18 cellular contexts compared by ENCODE assay signal in the genomic region with DNA sequence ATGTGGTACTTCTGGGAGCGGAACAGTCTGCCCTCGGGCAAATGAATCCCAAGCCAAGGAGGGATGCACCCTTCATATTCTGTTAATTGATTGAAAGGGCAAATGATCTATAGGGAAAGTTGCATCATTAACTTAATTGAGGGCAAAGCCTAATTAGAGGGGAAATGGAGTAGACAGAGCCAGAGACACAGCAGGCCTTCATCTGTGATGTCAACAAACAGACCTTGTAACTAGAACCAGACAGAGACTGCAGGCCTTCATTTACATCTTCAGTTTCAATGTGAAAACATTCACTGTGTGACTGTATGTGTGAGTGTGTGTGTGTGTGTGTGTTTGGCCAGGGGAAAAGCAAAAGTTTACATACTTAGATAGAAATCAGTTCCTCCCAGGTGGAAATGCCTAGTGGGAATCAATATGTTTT.
A peak's percentile ranks its signal among the peaks of the same experiment; 100 is the strongest.
DNase-seq lines count a peak whose midpoint lies in the region; FAIRE-seq and TF ChIP-seq lines count a peak whose summit lies in the region.
"Had no signal": no experiment of that assay in that cellular context is flagged by ENCODE, and none has a peak within 500 bp of the region (broad histone marks: within the 10 kb centered on the region; RNA-seq: fewer than 3 reads in every experiment).

No MANE protein-coding gene starts in this region.

- no peak overlapping the region for H2BK120ac ChIP-seq in H1 (replicated peaks; ENCODE audit: low read depth, low read length)

- no peak overlapping the region for H2BK15ac ChIP-seq in H1 (ENCODE audit: low read length)

- intact Hi-C loops in ascending aorta (cut with DNase I): no loop called here

- TF ChIP-seq POLR2A in H1 (IDR thresholded peaks at IDR 0.05; ENCODE audit: control extremely low read depth in 1 of 2, low read depth in 2 of 2, low read length in 2 of 2): no peak

- H3K4me1 ChIP-seq in H1 (replicated peaks in 1 of 4; ENCODE audit: control insufficient read depth in 3 of 4, insufficient read depth in 4 of 4, low read length in 3 of 4): peaks cover 0 to 6% (median 5%) of the 10 kb centered on the region in 4 experiments; a peak in 4 of 7 replicates
- H3K4me1 ChIP-seq in mesodermal cell (ENCODE audit: control insufficient read depth, insufficient read depth, low read length, poor library complexity, severe bottlenecking): peaks cover 15% of the 10 kb centered on the region
- H3K4me1 ChIP-seq in ascending aorta: no peaks in the 10 kb centered on the region
- H3K4me1 ChIP-seq in CD8-positive, alpha-beta memory T cell (ENCODE audit: insufficient read depth, low read length): no peaks in the 10 kb centered on the region
- H3K4me1 ChIP-seq: psoas muscle had no signal

- H2AK5ac ChIP-seq in H1 (ENCODE audit: low read depth, low read length): no peak overlapping the region

- H3K9me3 ChIP-seq in H1 (ENCODE audit: insufficient read depth in 2 of 2, low read depth in 1 of 2, low read length in 1 of 2) (no peaks in the 10 kb centered on the region), mesodermal cell (ENCODE audit: control insufficient read depth, low read length) (no peaks in the 10 kb centered on the region), ascending aorta (no peaks in the 10 kb centered on the region)
- H3K9me3 ChIP-seq in CD8-positive, alpha-beta memory T cell (ENCODE audit: low read length): no peaks in the 10 kb centered on the region
- H3K9me3 ChIP-seq: psoas muscle, thoracic aorta had no signal

- H3K36me3 Mint-ChIP-seq in CD8-positive, alpha-beta memory T cell: no peaks in the 10 kb centered on the region
- no peaks in the 10 kb centered on the region for H3K36me3 Mint-ChIP-seq in immature natural killer cell

- FAIRE-seq in H1 (lab: Jason Lieb, UNC): peak; percentile 45
- FAIRE-seq: GM12891, GM19239 had no signal

- H3K27ac ChIP-seq in H1 (ENCODE audit: low read depth, low read length): no peak overlapping the region
- H3K27ac ChIP-seq in mesodermal cell (ENCODE audit: low read depth, low read length, severe bottlenecking): peak overlapping the region; percentile 66
- no peak overlapping the region for H3K27ac ChIP-seq in ascending aorta
- no peak overlapping the region for H3K27ac ChIP-seq in CD8-positive, alpha-beta memory T cell (ENCODE audit: low read depth, low read length)
- H3K27ac ChIP-seq: psoas muscle, thoracic aorta had no signal

- H3K27me3 ChIP-seq in H1 (replicated peaks in 1 of 4; ENCODE audit: control insufficient read depth in 3 of 4, extremely low read depth in 1 of 4, insufficient read depth in 3 of 4, low read length in 3 of 4) (no peaks in the 10 kb centered on the region), ascending aorta (no peaks in the 10 kb centered on the region)
- no peaks in the 10 kb centered on the region for H3K27me3 ChIP-seq in CD8-positive, alpha-beta memory T cell (ENCODE audit: insufficient read depth, low read length, poor library complexity, severe bottlenecking)

- no peak overlapping the region for H2BK5ac ChIP-seq in H1 (ENCODE audit: low read depth, low read length)

- H2BK12ac ChIP-seq in H1 (ENCODE audit: low read depth, low read length): no peak overlapping the region

- H3K4me2 ChIP-seq in H1 (ENCODE audit: insufficient read depth in 1 of 2, low read depth in 2 of 2, low read length in 2 of 2): no peak overlapping the region

- CTCF ChIA-PET in H1 (lab: Charles Lee; ENCODE audit: partially characterized antibody): interaction anchor here (0.6 kb wide), 1 partner anchor 143 kb away, joined by 4 read pairs; no protein-coding TSS in a partner anchor
- CTCF ChIA-PET in CD8-positive, alpha-beta memory T cell (lab: Charles Lee): no interaction called here

- H3K9ac ChIP-seq in H1 (replicated peaks in 1 of 4; ENCODE audit: extremely low read depth in 1 of 4, low read depth in 3 of 4, low read length in 3 of 4): no peak overlapping the region

- no peaks in the 10 kb centered on the region for H3K4me1 Mint-ChIP-seq in CD8-positive, alpha-beta memory T cell
- H3K4me1 Mint-ChIP-seq in immature natural killer cell: no peaks in the 10 kb centered on the region

- peaks cover 0 to 1% of the 10 kb centered on the region in 2 donors for H3K27me3 Mint-ChIP-seq in CD8-positive, alpha-beta memory T cell
- peaks cover 0 to 2% (median 2%) of the 10 kb centered on the region in 3 donors for H3K27me3 Mint-ChIP-seq in immature natural killer cell (ENCODE audit: low read depth in 3 of 3)

- H3K23ac ChIP-seq in H1 (ENCODE audit: insufficient read length): no peak overlapping the region

- no peaks in the 10 kb centered on the region for H3K79me2 ChIP-seq in H1 (ENCODE audit: control insufficient read depth in 1 of 2, insufficient read depth in 2 of 2, low read length in 2 of 2)

- H3K23me2 ChIP-seq in H1 (ENCODE audit: low read depth, low read length): no peaks in the 10 kb centered on the region

- H3K18ac ChIP-seq in H1 (ENCODE audit: extremely low read depth, low read length): no peak overlapping the region; the same call in 1 of the 2 replicates

- H3K79me1 ChIP-seq in H1 (ENCODE audit: low read depth, low read length): no peaks in the 10 kb centered on the region

- POLR2A ChIA-PET in H1 (lab: Charles Lee; ENCODE audit: partially characterized antibody): no interaction called here
- POLR2A ChIA-PET in CD8-positive, alpha-beta memory T cell (lab: Charles Lee): no interaction called here

- H3K27ac Mint-ChIP-seq in CD8-positive, alpha-beta memory T cell: no peak overlapping the region
- H3K27ac Mint-ChIP-seq in immature natural killer cell: no peak overlapping the region
- H3K27ac Mint-ChIP-seq: activated T-cell treated with anti-CD3 and anti-CD28 coated beads, Interleukin-2, amount 50 U/mL, for 72 hours had no signal

- WGBS in H1 (ENCODE audit: extremely low coverage in 1 of 2, insufficient coverage in 1 of 2, insufficient read length in 1 of 2, insufficient replicate concordance in 2 of 2, low coverage in 1 of 2, low lambda C conversion rate in 2 of 2, missing lambda C conversion rate in 1 of 2), 2 experiments: 89% methylated on average over 2 of the region's 2 CpGs; no CpG with 5 or more reads in 1 of the 2 experiments
- 70 to 72% methylated on average over 2 of the region's 2 CpGs for WGBS in mesodermal cell (ENCODE audit: insufficient coverage in 2 of 2), 2 experiments

- 0 out of 3 replicates have a peak, but pooled peaks of 1 of the 2 experiments have one; percentile 9 for TF ChIP-seq EP300 in H1 (IDR thresholded peaks at IDR 0.05; ENCODE audit: borderline replicate concordance in 1 of 2, low read depth in 2 of 2, low read length in 2 of 2)

- no peak overlapping the region for H3K56ac ChIP-seq in H1 (replicated peaks; ENCODE audit: insufficient read length, low read depth, low read length)

- H4K20me1 ChIP-seq in H1 (replicated peaks in 1 of 2; ENCODE audit: control insufficient read depth in 1 of 2, insufficient read depth in 2 of 2, low read length in 2 of 2): no peaks in the 10 kb centered on the region

- H3K36me3 ChIP-seq in H1 (ENCODE audit: control insufficient read depth in 2 of 4, insufficient read depth in 4 of 4, low read length in 3 of 4) (no peaks in the 10 kb centered on the region), mesodermal cell (ENCODE audit: control insufficient read depth, insufficient read depth, low read length) (no peaks in the 10 kb centered on the region), ascending aorta (no peaks in the 10 kb centered on the region)
- no peaks in the 10 kb centered on the region for H3K36me3 ChIP-seq in CD8-positive, alpha-beta memory T cell (ENCODE audit: insufficient read depth, low read length)
- H3K36me3 ChIP-seq: thoracic aorta had no signal

- TF ChIP-seq CTCF in H1 (IDR thresholded peaks at IDR 0.05; ENCODE audit: control extremely low read depth in 1 of 3, insufficient read depth in 1 of 3, low read depth in 1 of 3, low read length in 3 of 3) (no peak), ascending aorta (IDR thresholded peaks at IDR 0.05) (no peak)

- H4K91ac ChIP-seq in H1 (replicated peaks; ENCODE audit: insufficient read length, low read length): no peak overlapping the region

- H3K4me3 Mint-ChIP-seq in CD8-positive, alpha-beta memory T cell: no peak overlapping the region
- H3K4me3 Mint-ChIP-seq in immature natural killer cell: no peak overlapping the region
- H3K4me3 Mint-ChIP-seq: activated T-cell treated with anti-CD3 and anti-CD28 coated beads, Interleukin-2, amount 50 U/mL, for 72 hours had no signal

- TF ChIP-seq RAD21 in H1 (IDR thresholded peaks at IDR 0.05 in 1 of 2, conservative IDR thresholded peaks at IDR 0.05 in 1 of 2; ENCODE audit: low read depth in 2 of 2, low read length in 2 of 2): no peak

- H3K4me3 ChIP-seq in H1 (ENCODE audit: extremely low read depth in 1 of 4, insufficient read depth in 2 of 4, low read depth in 3 of 4, low read length in 4 of 4) (no peak overlapping the region), mesodermal cell (ENCODE audit: extremely low read depth, insufficient read depth, low read length, poor library complexity, severe bottlenecking) (no peak overlapping the region), ascending aorta (no peak overlapping the region)
- H3K4me3 ChIP-seq in CD8-positive, alpha-beta memory T cell (ENCODE audit: low read length): no peak overlapping the region
- H3K4me3 ChIP-seq: psoas muscle, thoracic aorta had no signal

- H4K8ac ChIP-seq in H1 (ENCODE audit: extremely low read depth, insufficient read depth, low read length): no peak overlapping the region

- no peaks in the 10 kb centered on the region for H3K9me3 Mint-ChIP-seq in CD8-positive, alpha-beta memory T cell
- no peaks in the 10 kb centered on the region for H3K9me3 Mint-ChIP-seq in immature natural killer cell

- H3K14ac ChIP-seq in H1 (ENCODE audit: insufficient read length): no peak overlapping the region

- H3K4ac ChIP-seq in H1 (replicated peaks; ENCODE audit: insufficient read length, low read depth, low read length): no peak overlapping the region

- no peak overlapping the region for H2BK20ac ChIP-seq in H1 (ENCODE audit: low read length)

- no peak overlapping the region for H4K5ac ChIP-seq in H1 (ENCODE audit: insufficient read length, low read depth, low read length)

- H2AFZ ChIP-seq in H1 (ENCODE audit: low read length): no peak overlapping the region

- peak; percentile 78 for DNase-seq in COR-L47 (lab: John Stamatoyannopoulos, UW)
- peak; percentile 49 for DNase-seq in NCI-H526 treated with DMSO at 0.1 percent for 48 hours (lab: John Stamatoyannopoulos, UW)
- DNase-seq in H1 (ENCODE audit: low read depth in 1 of 2, low spot score in 2 of 2): no peak
- no peak for DNase-seq in ascending aorta (ENCODE audit: low spot score in 2 of 2)
- DNase-seq in CD8-positive, alpha-beta memory T cell: no peak
- DNase-seq in HCEC 1CT: no peak
- DNase-seq in immature natural killer cell: no peak
- DNase-seq: activated CD4-positive, alpha-beta T cell treated with anti-CD3 and anti-CD28 coated beads for 4 hours; activated T-cell treated with anti-CD3 and anti-CD28 coated beads, Interleukin-2, amount 50 U/mL, for 72 hours; AML-193; amniotic stem cell; DND-41; NCI-H1092 treated with DMSO at 0.1 percent for 48 hours; psoas muscle had no signal

TF ChIP-seq in H1, 55 proteins besides CTCF, POLR2A, EP300 and RAD21:
- TF ChIP-seq SP1 (IDR thresholded peaks at IDR 0.05; ENCODE audit: low read depth, low read length) (peak; percentile 9; the same call in 1 of the 2 replicates), ASH2L (IDR thresholded peaks at IDR 0.05; ENCODE audit: low read length) (no peak)

Comparison
In these comparisons a context has a peak if more than half of its experiments do, and no peak if none do; other contexts are left out.
1. DNase-seq: peak in COR-L47 (single experiment) and NCI-H526 treated with DMSO at 0.1 percent for 48 hours (single experiment); none in H1 (0 of 2), ascending aorta (0 of 2), CD8-positive, alpha-beta memory T cell (0 of 5), HCEC 1CT (single experiment) and immature natural killer cell (0 of 3).